Comparison of ENCODE assay signal across 21 cellular contexts in genomic region chr6:130421567-130421966, GRCh38. TPM values are rescaled to one million over a fixed set of nuclear protein-coding genes. Genes with fewer than 3 reads are reported as not detected.
DNase-seq lines count a peak whose midpoint lies in the region; ATAC-seq, FAIRE-seq and TF ChIP-seq lines count a peak whose summit lies in the region.
"Had no signal": no experiment of that assay in that cellular context is flagged by ENCODE, and none has a peak within 500 bp of the region (broad histone marks: within the 10 kb centered on the region; RNA-seq: fewer than 3 reads in every experiment).

No MANE protein-coding gene starts in this region.

- H3K27ac ChIP-seq in kidney (ENCODE audit: low read depth in 2 of 2, low read length in 2 of 2), result no peak overlapping the region
- H3K27ac ChIP-seq in coronary artery, result no peak overlapping the region
- H3K27ac ChIP-seq: gastrocnemius medialis, stomach, WERI-Rb-1 had no signal

- CTCF ChIA-PET in BJ (lab: Yijun Ruan, JAX), result no interaction called here

- H3K27me3 ChIP-seq in BJ (ENCODE audit: control insufficient read depth, insufficient read depth, low read length), result no peaks in the 10 kb centered on the region
- H3K27me3 ChIP-seq: gastrocnemius medialis, stomach had no signal

- H3K36me3 Mint-ChIP-seq in nephron progenitor cell (ENCODE audit: low read depth), result no peaks in the 10 kb centered on the region
- H3K36me3 Mint-ChIP-seq in stimulated activated naive B cell treated with anti-CD40 and anti-IgM and Interleukin-4, amounts not matched to agents 10 μg/mL and 1 μg/mL and 100 μg/mL, for 72 hours, result peaks cover 0 to 2% of the 10 kb centered on the region in 2 donors
- H3K36me3 Mint-ChIP-seq in activated T-helper 2 cell treated with anti-CD3 and anti-CD28 coated beads, Interferon-gamma antibody, Interleukin-2, Interleukin-4, amounts not matched to agents 10 μg/mL and 5 μg/mL and 100 μg/mL, durations not matched to agents 14 hours and 24 hours and 36 hours (ENCODE audit: low read depth), result no peaks in the 10 kb centered on the region
- H3K36me3 Mint-ChIP-seq: activated CD4-positive, alpha-beta memory T cell treated with anti-CD3 and anti-CD28 coated beads for 36 hours; activated naive CD4-positive, alpha-beta T cell treated with anti-CD3 and anti-CD28 coated beads, Interleukin-2, amount 50 U/mL, for 72 hours had no signal

- no peak for ATAC-seq in stimulated activated naive B cell treated with anti-CD40 and anti-IgM and Interleukin-4, amounts not matched to agents 10 μg/mL and 1 μg/mL and 100 μg/mL, for 72 hours (replicated peaks)
- ATAC-seq: activated naive CD4-positive, alpha-beta T cell treated with anti-CD3 and anti-CD28 coated beads, Interleukin-2, amount 50 U/mL, for 72 hours; activated T-cell treated with anti-CD3 and anti-CD28 coated beads, Interleukin-2, amount 50 U/mL, for 4 hours; gastrocnemius medialis; HepG2; Right ventricle myocardium inferior had no signal

- H3K9me3 ChIP-seq in kidney (ENCODE audit: control insufficient read depth in 1 of 2, low read length in 2 of 2), result no peaks in the 10 kb centered on the region
- H3K9me3 ChIP-seq: gastrocnemius medialis, stomach had no signal

- no peaks in the 10 kb centered on the region for H3K9me3 Mint-ChIP-seq in nephron progenitor cell
- no peaks in the 10 kb centered on the region for H3K9me3 Mint-ChIP-seq in stimulated activated naive B cell treated with anti-CD40 and anti-IgM and Interleukin-4, amounts not matched to agents 10 μg/mL and 1 μg/mL and 100 μg/mL, for 72 hours
- no peaks in the 10 kb centered on the region for H3K9me3 Mint-ChIP-seq in activated T-helper 2 cell treated with anti-CD3 and anti-CD28 coated beads, Interferon-gamma antibody, Interleukin-2, Interleukin-4, amounts not matched to agents 10 μg/mL and 5 μg/mL and 100 μg/mL, durations not matched to agents 14 hours and 24 hours and 36 hours
- H3K9me3 Mint-ChIP-seq: activated CD4-positive, alpha-beta memory T cell treated with anti-CD3 and anti-CD28 coated beads for 36 hours; activated naive CD4-positive, alpha-beta T cell treated with anti-CD3 and anti-CD28 coated beads, Interleukin-2, amount 50 U/mL, for 72 hours; activated T-cell treated with anti-CD3 and anti-CD28 coated beads, Interleukin-2, amount 50 U/mL, for 4 hours had no signal

- POLR2A ChIA-PET in BJ (lab: Charles Lee), result no interaction called here

- DNase-seq in BJ (ENCODE audit: low read depth) (peak; percentile 29), NCI-H226 (peak; percentile 59), fibroblast of gingiva (ENCODE audit: low read depth) (peak; percentile 58), nephron progenitor cell (no peak), kidney (no peak), coronary artery (ENCODE audit: low spot score) (no peak)
- no peak for DNase-seq in stimulated activated naive B cell treated with anti-CD40 and anti-IgM and Interleukin-4, amounts not matched to agents 10 μg/mL and 1 μg/mL and 100 μg/mL, for 72 hours
- no peak for DNase-seq in activated T-helper 2 cell treated with anti-CD3 and anti-CD28 coated beads, Interferon-gamma antibody, Interleukin-2, Interleukin-4, amounts not matched to agents 10 μg/mL and 5 μg/mL and 100 μg/mL, durations not matched to agents 14 hours and 24 hours and 36 hours (ENCODE audit: low spot score)
- DNase-seq: activated CD4-positive, alpha-beta memory T cell treated with anti-CD3 and anti-CD28 coated beads for 36 hours; activated T-cell treated with anti-CD3 and anti-CD28 coated beads, Interleukin-2, amount 50 U/mL, for 4 hours; central memory CD4-positive, alpha-beta T cell; effector CD8-positive, alpha-beta T cell; gastrocnemius medialis; NCI-H1930; stomach; WERI-Rb-1 had no signal

- no peaks in the 10 kb centered on the region for H3K4me1 Mint-ChIP-seq in nephron progenitor cell
- no peaks in the 10 kb centered on the region for H3K4me1 Mint-ChIP-seq in stimulated activated naive B cell treated with anti-CD40 and anti-IgM and Interleukin-4, amounts not matched to agents 10 μg/mL and 1 μg/mL and 100 μg/mL, for 72 hours
- peaks cover 3% of the 10 kb centered on the region for H3K4me1 Mint-ChIP-seq in activated T-helper 2 cell treated with anti-CD3 and anti-CD28 coated beads, Interferon-gamma antibody, Interleukin-2, Interleukin-4, amounts not matched to agents 10 μg/mL and 5 μg/mL and 100 μg/mL, durations not matched to agents 14 hours and 24 hours and 36 hours (ENCODE audit: low read depth)
- H3K4me1 Mint-ChIP-seq: neural crest cell had no signal

- no peak overlapping the region for H3K4me3 Mint-ChIP-seq in nephron progenitor cell
- H3K4me3 Mint-ChIP-seq in stimulated activated naive B cell treated with anti-CD40 and anti-IgM and Interleukin-4, amounts not matched to agents 10 μg/mL and 1 μg/mL and 100 μg/mL, for 72 hours, result no peak overlapping the region
- H3K4me3 Mint-ChIP-seq in activated T-helper 2 cell treated with anti-CD3 and anti-CD28 coated beads, Interferon-gamma antibody, Interleukin-2, Interleukin-4, amounts not matched to agents 10 μg/mL and 5 μg/mL and 100 μg/mL, durations not matched to agents 14 hours and 24 hours and 36 hours (ENCODE audit: low read depth), result no peak overlapping the region
- H3K4me3 Mint-ChIP-seq: activated CD4-positive, alpha-beta memory T cell treated with anti-CD3 and anti-CD28 coated beads for 36 hours; activated T-cell treated with anti-CD3 and anti-CD28 coated beads, Interleukin-2, amount 50 U/mL, for 4 hours; neural crest cell had no signal

- no peak overlapping the region for H3K4me3 ChIP-seq in BJ (ENCODE audit: low read depth, low read length)
- H3K4me3 ChIP-seq in kidney (ENCODE audit: low read length in 2 of 2), result no peak overlapping the region
- no peak overlapping the region for H3K4me3 ChIP-seq in coronary artery
- H3K4me3 ChIP-seq: gastrocnemius medialis, stomach had no signal

- no peak for TF ChIP-seq CTCF in BJ (IDR thresholded peaks at IDR 0.05; ENCODE audit: insufficient read depth, low read depth, low read length)
- no peak for TF ChIP-seq CTCF in nephron progenitor cell (IDR thresholded peaks at IDR 0.05)
- no peak for TF ChIP-seq CTCF in kidney (IDR thresholded peaks at IDR 0.05; ENCODE audit: borderline replicate concordance, extremely low read depth, insufficient read depth)
- TF ChIP-seq CTCF in coronary artery (IDR thresholded peaks at IDR 0.05), result no peak

- peak overlapping the region; percentile 52 for H3K27ac Mint-ChIP-seq in nephron progenitor cell
- no peak overlapping the region for H3K27ac Mint-ChIP-seq in stimulated activated naive B cell treated with anti-CD40 and anti-IgM and Interleukin-4, amounts not matched to agents 10 μg/mL and 1 μg/mL and 100 μg/mL, for 72 hours
- no peak overlapping the region for H3K27ac Mint-ChIP-seq in activated T-helper 2 cell treated with anti-CD3 and anti-CD28 coated beads, Interferon-gamma antibody, Interleukin-2, Interleukin-4, amounts not matched to agents 10 μg/mL and 5 μg/mL and 100 μg/mL, durations not matched to agents 14 hours and 24 hours and 36 hours
- H3K27ac Mint-ChIP-seq: activated CD4-positive, alpha-beta memory T cell treated with anti-CD3 and anti-CD28 coated beads for 36 hours; activated naive CD4-positive, alpha-beta T cell treated with anti-CD3 and anti-CD28 coated beads, Interleukin-2, amount 50 U/mL, for 72 hours had no signal

- H3K4me1 ChIP-seq in kidney (ENCODE audit: control insufficient read depth in 1 of 2, insufficient read depth in 1 of 2, low read depth in 1 of 2, low read length in 2 of 2), result peaks cover 2 to 6% of the 10 kb centered on the region in 2 donors
- H3K4me1 ChIP-seq: gastrocnemius medialis, stomach had no signal

- H3K36me3 ChIP-seq in BJ (ENCODE audit: control insufficient read depth, insufficient read depth, low read length) (no peaks in the 10 kb centered on the region), kidney (ENCODE audit: control insufficient read depth in 1 of 2, insufficient read depth in 2 of 2, low read length in 2 of 2) (no peaks in the 10 kb centered on the region)
- H3K36me3 ChIP-seq: gastrocnemius medialis, stomach, WERI-Rb-1 had no signal

- intact Hi-C loops in activated T-helper 2 cell treated with anti-CD3 and anti-CD28 coated beads, Interferon-gamma antibody, Interleukin-2, Interleukin-4, amounts not matched to agents 10 μg/mL and 5 μg/mL and 100 μg/mL, durations not matched to agents 14 hours and 24 hours and 36 hours (cut with micrococcal nuclease), result no loop called here
- intact Hi-C loops in kidney (cut with DNase I), result no loop called here

- FAIRE-seq in kidney (lab: Jason Lieb, UNC), result no peak
- FAIRE-seq: HepG2 had no signal

- no peaks in the 10 kb centered on the region for H3K27me3 Mint-ChIP-seq in nephron progenitor cell (ENCODE audit: low read depth, poor library complexity)
- H3K27me3 Mint-ChIP-seq in stimulated activated naive B cell treated with anti-CD40 and anti-IgM and Interleukin-4, amounts not matched to agents 10 μg/mL and 1 μg/mL and 100 μg/mL, for 72 hours, result no peaks in the 10 kb centered on the region
- H3K27me3 Mint-ChIP-seq in activated T-helper 2 cell treated with anti-CD3 and anti-CD28 coated beads, Interferon-gamma antibody, Interleukin-2, Interleukin-4, amounts not matched to agents 10 μg/mL and 5 μg/mL and 100 μg/mL, durations not matched to agents 14 hours and 24 hours and 36 hours (ENCODE audit: low read depth), result peaks cover 6% of the 10 kb centered on the region
- H3K27me3 Mint-ChIP-seq: activated CD4-positive, alpha-beta memory T cell treated with anti-CD3 and anti-CD28 coated beads for 36 hours had no signal

- no peak overlapping the region for H3K9ac ChIP-seq in kidney (ENCODE audit: low read length in 2 of 2)

RNA-seq across cellular contexts. Expression of gene TMEM200A, which starts 55.8 kb away (rescaled TPM):
- polyA plus RNA-seq in BJ (2011; rRNA removed), result 6.0 and 9.2 TPM in 2 replicates
- 5.9 and 8.7 TPM in 2 replicates for polyA minus RNA-seq in BJ (2011; rRNA and poly(A)+ RNA removed)
- total RNA-seq in activated T-helper 2 cell treated with anti-CD3 and anti-CD28 coated beads, Interferon-gamma antibody, Interleukin-2, Interleukin-4, amounts not matched to agents 10 μg/mL and 5 μg/mL and 100 μg/mL, durations not matched to agents 14 hours and 24 hours and 36 hours, result 1.1 and 1.3 TPM in 2 replicates
- 17.9 TPM for total RNA-seq in kidney
- polyA plus RNA-seq in kidney (ENCODE audit: insufficient read depth, low read depth, low replicate concordance), result 7.7 TPM
- total RNA-seq: HepG2, NCI-H460, Right ventricle myocardium inferior had no signal

Comparison
In these comparisons a context has a peak if more than half of its experiments do, and no peak if none do; other contexts are left out.
1. DNase-seq: peak in BJ (single experiment), NCI-H226 (single experiment) and fibroblast of gingiva (single experiment); none in nephron progenitor cell (single experiment), stimulated activated naive B cell treated with anti-CD40 and anti-IgM and Interleukin-4, amounts not matched to agents 10 μg/mL and 1 μg/mL and 100 μg/mL, for 72 hours (single experiment), activated T-helper 2 cell treated with anti-CD3 and anti-CD28 coated beads, Interferon-gamma antibody, Interleukin-2, Interleukin-4, amounts not matched to agents 10 μg/mL and 5 μg/mL and 100 μg/mL, durations not matched to agents 14 hours and 24 hours and 36 hours (single experiment), kidney (single experiment) and coronary artery (single experiment).